ENCODE assay signal across 1 cellular context in the genomic region with DNA sequence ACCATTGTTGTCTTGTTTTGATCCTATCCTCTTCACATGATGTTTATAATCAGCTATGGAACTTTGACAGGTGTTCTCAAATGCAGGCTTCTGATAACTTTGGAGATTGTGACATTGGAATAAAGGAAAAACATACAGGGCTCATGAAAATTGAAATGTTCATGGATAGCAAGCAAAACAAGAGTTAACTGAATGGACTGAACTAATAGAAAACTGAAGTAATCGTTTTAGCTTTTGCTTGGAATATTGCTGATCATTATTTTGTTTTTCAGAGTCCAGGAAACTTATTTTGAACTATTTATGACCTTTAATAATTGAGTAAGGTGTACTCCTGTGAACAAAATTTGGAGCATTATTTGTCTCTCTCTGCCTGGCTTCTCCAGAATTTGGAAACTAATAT.
TF ChIP-seq lines count a peak whose summit lies in the region.

No MANE protein-coding gene starts in this region.

TF ChIP-seq in H1, 55 proteins besides CTCF, POLR2A, EP300 and RAD21:
- TF ChIP-seq SP4 (IDR thresholded peaks at IDR 0.05; ENCODE audit: low read length) (no peak), KDM5A (IDR thresholded peaks at IDR 0.05; ENCODE audit: low read length) (no peak), POU5F1 (IDR thresholded peaks at IDR 0.05; ENCODE audit: low read depth, low read length) (0 out of 2 replicates have a peak, but pooled peaks have one; percentile 14), SIRT6 (IDR thresholded peaks at IDR 0.05; ENCODE audit: low read length) (no peak)
